8 cellular contexts compared by ENCODE assay signal in the genomic region with DNA sequence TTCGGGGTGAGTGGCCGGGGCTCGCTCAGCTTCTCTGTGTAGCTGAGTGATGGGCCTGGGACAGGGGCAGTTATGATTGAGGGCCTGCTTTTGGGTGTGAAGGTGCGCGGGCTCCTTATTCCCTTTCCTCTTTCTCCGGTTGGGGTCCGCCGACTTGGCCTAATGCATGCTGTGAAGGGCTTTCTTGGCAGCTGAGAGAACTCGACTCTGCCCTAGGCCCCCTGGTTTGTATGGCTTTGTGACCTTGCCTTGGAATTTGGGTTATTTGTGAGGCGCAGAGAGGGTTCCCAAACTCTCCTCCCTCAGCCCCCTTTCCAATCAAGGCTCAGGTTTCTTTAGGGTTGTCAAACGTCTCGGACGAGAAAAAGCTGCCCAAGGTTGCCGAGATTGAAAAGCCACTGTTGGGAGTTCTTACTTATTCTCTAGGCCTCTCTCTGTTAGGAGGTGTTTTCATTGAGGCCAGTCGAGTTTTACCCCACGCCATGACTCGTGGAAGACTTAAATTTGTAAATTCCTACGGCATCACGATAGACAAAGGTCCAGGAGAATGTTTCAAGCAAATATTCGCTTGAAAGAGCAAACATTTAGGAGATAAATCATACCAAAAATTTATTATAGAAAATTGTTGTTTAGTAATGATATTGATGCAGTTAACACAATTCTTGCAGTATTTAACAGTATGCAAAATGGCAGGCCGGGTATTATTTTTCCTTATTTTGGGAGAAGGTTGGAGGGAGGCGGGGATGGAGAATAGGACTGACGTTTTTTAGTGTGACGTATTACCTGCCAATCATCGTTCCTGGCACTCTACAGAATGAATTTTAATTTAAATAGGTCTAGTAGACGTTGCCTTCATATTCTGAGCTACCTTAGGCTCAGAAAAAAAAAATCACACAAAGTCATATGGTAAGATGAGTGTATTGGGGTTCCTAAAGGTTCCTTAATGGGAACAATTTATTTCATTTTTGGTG. TPM values are rescaled to one million over a fixed set of nuclear protein-coding genes. Genes with fewer than 3 reads are reported as not detected.
DNase-seq lines count a peak whose midpoint lies in the region; ATAC-seq, FAIRE-seq and TF ChIP-seq lines count a peak whose summit lies in the region.

No MANE protein-coding gene starts in this region.

- H3K4me3 Mint-ChIP-seq in T-helper 1 cell treated with Interleukin-12 subunit alpha and Interleukin-12 subunit beta and Interleukin-4 antibody, amounts not matched to agents 30 μg/mL and 1 μg/mL, for 36 hours = peak overlapping the region; percentile 95

- peak overlapping the region; percentile 96 for H2AFZ ChIP-seq in osteoblast (ENCODE audit: low read length)

- H3K27ac Mint-ChIP-seq in T-helper 1 cell treated with Interleukin-12 subunit alpha and Interleukin-12 subunit beta and Interleukin-4 antibody, amounts not matched to agents 30 μg/mL and 1 μg/mL, for 36 hours = peak overlapping the region; percentile 90

- H3K9me3 ChIP-seq in osteoblast (ENCODE audit: low read depth, low read length) = no peaks in the 10 kb centered on the region

- H3K4me3 ChIP-seq in AG04449 (ENCODE audit: low read depth, low read length) (peak overlapping the region; percentile 91), fibroblast of pulmonary artery (replicated peaks; ENCODE audit: low read depth, low read length) (peak overlapping the region; percentile 91), osteoblast (ENCODE audit: insufficient read depth, low read length) (peak overlapping the region; percentile 92)

- CTCF ChIA-PET in AG04449 (lab: Yijun Ruan, JAX) = interaction anchor here (0.8 to 4.7 kb wide), 4 partner anchors 9 to 496 kb away, joined by 3 to 27 read pairs (median 10); no protein-coding TSS in a partner anchor

- H3K27me3 Mint-ChIP-seq in T-helper 1 cell treated with Interleukin-12 subunit alpha and Interleukin-12 subunit beta and Interleukin-4 antibody, amounts not matched to agents 30 μg/mL and 1 μg/mL, for 36 hours (ENCODE audit: low read depth) = no peaks in the 10 kb centered on the region

- peaks cover 12% of the 10 kb centered on the region for H3K36me3 Mint-ChIP-seq in T-helper 1 cell treated with Interleukin-12 subunit alpha and Interleukin-12 subunit beta and Interleukin-4 antibody, amounts not matched to agents 30 μg/mL and 1 μg/mL, for 36 hours (ENCODE audit: low read depth)

- peaks cover 3% of the 10 kb centered on the region for H3K36me3 ChIP-seq in osteoblast (ENCODE audit: insufficient read depth, low read length)

- no peak for FAIRE-seq in D721Med (lab: Jason Lieb, UNC)

- peak overlapping the region; percentile 78 for H3K4me2 ChIP-seq in osteoblast (ENCODE audit: insufficient read depth, low read length)

- POLR2A ChIA-PET in AG04449 (lab: Yijun Ruan, JAX) = interaction anchor here (0.6 to 1.2 kb wide), 3 partner anchors 8 to 393 kb away, joined by 3 read pairs; no protein-coding TSS in a partner anchor

- H3K4me1 ChIP-seq in osteoblast (ENCODE audit: insufficient read depth, low read length) = peaks cover 19% of the 10 kb centered on the region

- no peaks in the 10 kb centered on the region for H3K9me3 Mint-ChIP-seq in T-helper 1 cell treated with Interleukin-12 subunit alpha and Interleukin-12 subunit beta and Interleukin-4 antibody, amounts not matched to agents 30 μg/mL and 1 μg/mL, for 36 hours

- ATAC-seq in GM18861 (IDR thresholded peaks at IDR 0.05; ENCODE audit: unreplicated experiment) (peak; percentile 3), HG03064 (IDR thresholded peaks at IDR 0.05; ENCODE audit: low read depth, unreplicated experiment) (peak; percentile 11)

- H4K20me1 ChIP-seq in osteoblast (ENCODE audit: insufficient read depth, low read length) = peaks cover 2% of the 10 kb centered on the region

- H3K4me1 Mint-ChIP-seq in T-helper 1 cell treated with Interleukin-12 subunit alpha and Interleukin-12 subunit beta and Interleukin-4 antibody, amounts not matched to agents 30 μg/mL and 1 μg/mL, for 36 hours (ENCODE audit: low read depth) = peaks cover 25% of the 10 kb centered on the region

- H3K27ac ChIP-seq in osteoblast (ENCODE audit: low read depth, low read length) = peak overlapping the region; percentile 90

- H3K27me3 ChIP-seq in osteoblast (ENCODE audit: insufficient read depth, low read length) = no peaks in the 10 kb centered on the region

- no peak for DNase-seq in AG04449 (ENCODE audit: low read depth, low spot score)
- peak; percentile 53 for DNase-seq in fibroblast of pulmonary artery (ENCODE audit: low read depth)
- peak; percentile 76 for DNase-seq in osteoblast (ENCODE audit: insufficient read length, low spot score, missing footprints)
- DNase-seq in effector CD4-positive, alpha-beta T cell = no peak
- no peak for DNase-seq in D721Med (ENCODE audit: insufficient read length, low spot score)

- TF ChIP-seq CTCF in AG04449 (IDR thresholded peaks at IDR 0.05; ENCODE audit: insufficient read depth, low read length, missing control alignments) (no peak), fibroblast of pulmonary artery (IDR thresholded peaks at IDR 0.05; ENCODE audit: low read length, missing control alignments) (no peak), osteoblast (IDR thresholded peaks at IDR 0.05; ENCODE audit: extremely low read depth, low read depth, low read length) (no peak), D721Med (IDR thresholded peaks at IDR 0.05; ENCODE audit: insufficient read depth, missing control alignments) (no peak)

- H3K79me2 ChIP-seq in osteoblast (ENCODE audit: insufficient read depth, low read length) = peaks cover 73% of the 10 kb centered on the region

RNA-seq across cellular contexts. Expression of a gene that starts 0.7 kb away (rescaled TPM):
- total RNA-seq in osteoblast = 25.9 and 29.7 TPM in 2 replicates

RNA-seq across cellular contexts. Expression of a gene that starts 0.9 kb away (rescaled TPM):
- 23.9 and 27.5 TPM in 2 replicates for total RNA-seq in osteoblast

Comparison
In these comparisons a context has a peak if more than half of its experiments do, and no peak if none do; other contexts are left out.
1. DNase-seq: peak in fibroblast of pulmonary artery (single experiment) and osteoblast (single experiment); none in AG04449 (single experiment), effector CD4-positive, alpha-beta T cell (single experiment) and D721Med (single experiment).
2. Peak in every context shown above with its lines, with median percentiles within 50 percentile points of each other: H3K4me3 ChIP-seq.